In genomic region chr18:62033756-62034155, GRCh38 we compare ENCODE assay signal across 24 cellular contexts.
"Had no signal": no experiment of that assay in that cellular context is flagged by ENCODE, and none has a peak within 500 bp of the region (broad histone marks: within the 10 kb centered on the region; RNA-seq: fewer than 3 reads in every experiment).

No MANE protein-coding gene starts in this region.

- H3K4me1 Mint-ChIP-seq: memory B cell; stimulated activated naive B cell treated with anti-CD40 and anti-IgM and Interleukin-4, amounts not matched to agents 10 μg/mL and 1 μg/mL and 100 μg/mL, for 72 hours had no signal

- H3K4me1 ChIP-seq: gastroesophageal sphincter, pancreas, right lobe of liver, upper lobe of left lung had no signal

- H3K9me3 Mint-ChIP-seq: dendritic cell treated with granulocyte-macrophage colony-stimulating factor and Interleukin-4, amounts not matched to agents 40 ng/mL and 50 ng/mL, for 4 days; memory B cell; natural killer cell treated with Interleukin-12 subunit alpha and Interleukin-12 subunit beta and Interleukin-15 and Interleukin-18, amount 100 ng/mL, for 72 hours; stimulated activated naive CD8-positive, alpha-beta T cell treated with anti-CD3 and anti-CD28 coated beads, Interleukin-15, Interleukin-2, amounts not matched to agents 100 ng/mL and 50 ng/mL, for 24 hours had no signal

- H3K36me3 Mint-ChIP-seq: memory B cell; natural killer cell treated with Interleukin-12 subunit alpha and Interleukin-12 subunit beta and Interleukin-15 and Interleukin-18, amount 100 ng/mL, for 72 hours; stimulated activated naive B cell treated with anti-CD40 and anti-IgM and Interleukin-4, amounts not matched to agents 10 μg/mL and 1 μg/mL and 100 μg/mL, for 72 hours had no signal

- H3K79me2 ChIP-seq: hepatocyte had no signal

- H3K9me3 ChIP-seq: gastroesophageal sphincter, heart left ventricle, neutrophil, pancreas, right lobe of liver, thoracic aorta, tibial nerve, upper lobe of left lung had no signal

- H3K4me3 ChIP-seq: gastroesophageal sphincter, heart left ventricle, hepatocyte, lung, pancreas, right lobe of liver, thoracic aorta, tibial nerve, upper lobe of left lung had no signal

- DNase-seq: effector CD8-positive, alpha-beta T cell; endodermal cell; heart left ventricle; kidney; pancreas; right lobe of liver; small intestine; stimulated activated CD4-positive, alpha-beta T cell treated with anti-CD3 and anti-CD28 coated beads, Interleukin-2, amount 100 ng/mL, for 48 hours; stimulated activated naive B cell treated with anti-CD40 and anti-IgM and Interleukin-4, amounts not matched to agents 10 μg/mL and 1 μg/mL and 100 μg/mL, for 72 hours; upper lobe of left lung had no signal

- H3K4me2 ChIP-seq: hepatocyte had no signal

- H3K27me3 ChIP-seq: gastroesophageal sphincter, heart left ventricle, hepatocyte, neutrophil, pancreas, right lobe of liver, tibial nerve, upper lobe of left lung had no signal

- H3K36me3 ChIP-seq: gastroesophageal sphincter, heart left ventricle, neutrophil, pancreas, right lobe of liver, thoracic aorta, tibial nerve, upper lobe of left lung had no signal

- H3K27ac ChIP-seq: epithelial cell of prostate, gastroesophageal sphincter, heart left ventricle, hepatocyte, neutrophil, pancreas, right lobe of liver, thoracic aorta, tibial nerve, upper lobe of left lung had no signal

- H3K27ac Mint-ChIP-seq: dendritic cell treated with granulocyte-macrophage colony-stimulating factor and Interleukin-4, amounts not matched to agents 40 ng/mL and 50 ng/mL, for 4 days; endodermal cell; memory B cell; natural killer cell treated with Interleukin-12 subunit alpha and Interleukin-12 subunit beta and Interleukin-15 and Interleukin-18, amount 100 ng/mL, for 72 hours; stimulated activated naive CD8-positive, alpha-beta T cell treated with anti-CD3 and anti-CD28 coated beads, Interleukin-15, Interleukin-2, amounts not matched to agents 100 ng/mL and 50 ng/mL, for 24 hours had no signal

- H2AFZ ChIP-seq: hepatocyte had no signal

- ATAC-seq: esophagus mucosa; gastroesophageal sphincter; heart left ventricle; left lobe of liver; natural killer cell treated with Interleukin-12 subunit alpha and Interleukin-12 subunit beta and Interleukin-15 and Interleukin-18, amount 100 ng/mL, for 72 hours; pancreas; right lobe of liver; stimulated activated naive B cell treated with anti-CD40 and anti-IgM and Interleukin-4, amounts not matched to agents 10 μg/mL and 1 μg/mL and 100 μg/mL, for 72 hours had no signal

- H3K4me3 Mint-ChIP-seq: dendritic cell treated with granulocyte-macrophage colony-stimulating factor and Interleukin-4, amounts not matched to agents 40 ng/mL and 50 ng/mL, for 4 days; endodermal cell; memory B cell; natural killer cell treated with Interleukin-12 subunit alpha and Interleukin-12 subunit beta and Interleukin-15 and Interleukin-18, amount 100 ng/mL, for 72 hours; neural crest cell; stimulated activated naive B cell treated with anti-CD40 and anti-IgM and Interleukin-4, amounts not matched to agents 10 μg/mL and 1 μg/mL and 100 μg/mL, for 72 hours; stimulated activated naive CD8-positive, alpha-beta T cell treated with anti-CD3 and anti-CD28 coated beads, Interleukin-15, Interleukin-2, amounts not matched to agents 100 ng/mL and 50 ng/mL, for 24 hours had no signal
